1 cellular context compared by ENCODE assay signal in genomic region chr6:90456001-90456400, GRCh38.
A peak's percentile ranks its signal among the peaks of the same experiment; 100 is the strongest.
TF ChIP-seq lines count a peak whose summit lies in the region.

No MANE protein-coding gene starts in this region.

TF ChIP-seq in K562, 482 proteins besides CTCF, POLR2A, EP300 and RAD21 (continued from another document):
- TF ChIP-seq PKNOX1 (IDR thresholded peaks at IDR 0.05): peak; percentile 55
